In the genomic region with DNA sequence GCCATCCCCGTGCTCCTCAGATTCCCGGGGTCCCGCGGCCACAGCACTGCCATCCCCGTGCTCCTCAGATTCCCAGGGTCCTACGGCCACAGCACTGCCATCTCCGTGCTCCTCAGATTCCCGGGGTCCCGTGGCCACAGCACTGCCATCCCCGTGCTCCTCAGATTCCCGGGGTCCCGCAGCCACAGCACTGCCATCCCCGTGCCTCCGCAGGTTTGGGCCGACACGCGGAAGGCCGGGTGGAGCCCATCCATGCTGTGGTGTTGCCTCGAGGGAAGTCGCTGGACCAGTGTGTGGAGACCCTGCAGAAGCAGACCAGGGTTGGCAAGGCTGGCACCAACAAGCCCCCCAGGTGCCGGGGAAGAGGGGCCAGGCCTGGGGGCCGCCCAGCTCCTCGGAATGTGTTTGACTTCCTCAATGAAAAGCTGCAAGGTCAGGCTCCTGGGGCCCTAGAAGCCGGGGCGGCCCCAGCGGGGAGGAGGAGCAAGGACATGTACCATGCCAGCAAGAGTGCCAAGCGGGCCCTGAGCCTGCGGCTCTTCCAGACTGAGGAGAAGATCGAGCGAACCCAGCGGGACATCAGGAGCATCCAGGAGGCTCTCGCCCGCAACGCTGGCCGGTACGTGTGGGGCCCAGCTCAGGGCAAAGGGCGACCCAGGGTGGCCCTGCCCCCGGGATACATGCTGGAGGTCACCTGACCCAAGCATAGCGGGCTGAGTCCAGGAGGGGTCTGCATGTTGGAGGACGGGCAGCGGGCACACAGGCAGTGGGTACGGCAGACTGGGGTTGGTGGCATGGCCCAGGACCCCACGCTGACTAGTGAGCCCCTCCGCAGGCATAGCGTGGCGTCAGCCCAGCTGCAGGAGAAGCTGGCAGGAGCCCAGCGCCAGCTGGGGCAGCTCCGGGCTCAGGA, we compare ENCODE assay signal across 1 cellular context.
TF ChIP-seq lines count a peak whose summit lies in the region.

No MANE protein-coding gene starts in this region.

TF ChIP-seq in endothelial cell of umbilical vein, 7 proteins besides CTCF, POLR2A, EP300 and RAD21:
- no peak for TF ChIP-seq POLR2AphosphoS5 (IDR thresholded peaks at IDR 0.05; ENCODE audit: insufficient read depth, low read depth, low read length)
- no peak for TF ChIP-seq JUN (IDR thresholded peaks at IDR 0.05; ENCODE audit: borderline replicate concordance, insufficient read depth, insufficient read length, low read depth)
- TF ChIP-seq MYC (IDR thresholded peaks at IDR 0.05; ENCODE audit: low read depth, low read length) = no peak
- no peak for TF ChIP-seq EZH2 (IDR thresholded peaks at IDR 0.05; ENCODE audit: borderline replicate concordance, low read depth, low read length, severe bottlenecking)
